ENCODE assay signal across 20 cellular contexts in genomic region chr20:22814475-22815205, GRCh38.
DNase-seq lines count a peak whose midpoint lies in the region; ATAC-seq and TF ChIP-seq lines count a peak whose summit lies in the region.
"Had no signal": no experiment of that assay in that cellular context is flagged by ENCODE, and none has a peak within 500 bp of the region (broad histone marks: within the 10 kb centered on the region; RNA-seq: fewer than 3 reads in every experiment).

No MANE protein-coding gene starts in this region.

- no peak overlapping the region for H2BK5ac ChIP-seq in mesenchymal stem cell (ENCODE audit: low read depth, low read length, poor library complexity, severe bottlenecking)

- H2BK12ac ChIP-seq in mesenchymal stem cell (ENCODE audit: low read length in 2 of 2): no peak overlapping the region

- peak overlapping the region; percentile 53 for H3K27ac Mint-ChIP-seq in T-helper 17 cell
- H3K27ac Mint-ChIP-seq: B cell, H9 had no signal

- H3K27me3 Mint-ChIP-seq in T-helper 17 cell: peaks cover 6% of the 10 kb centered on the region
- H3K27me3 Mint-ChIP-seq: B cell had no signal

- H3K4me3 Mint-ChIP-seq in T-helper 17 cell: peak overlapping the region; percentile 46
- H3K4me3 Mint-ChIP-seq: B cell, H9 had no signal

- ATAC-seq in T-helper 17 cell (no peak), GM18867 (IDR thresholded peaks at IDR 0.05; ENCODE audit: unreplicated experiment) (no peak)

- no peaks in the 10 kb centered on the region for H3K36me3 Mint-ChIP-seq in T-helper 17 cell (ENCODE audit: low read depth)

- H3K9me3 ChIP-seq in T-helper 17 cell (ENCODE audit: control insufficient read depth, low read length, poor library complexity, severe bottlenecking) (no peaks in the 10 kb centered on the region), mesenchymal stem cell (ENCODE audit: control insufficient read depth, low read length) (no peaks in the 10 kb centered on the region), left ventricle myocardium inferior (replicated peaks) (no peaks in the 10 kb centered on the region)
- H3K9me3 ChIP-seq: MG63, Peyer's patch had no signal

- H3K27me3 ChIP-seq in mesenchymal stem cell (ENCODE audit: control insufficient read depth in 1 of 2, insufficient read depth in 1 of 2, low read length in 2 of 2) (peaks cover 0 to 32% of the 10 kb centered on the region in 2 experiments), left ventricle myocardium inferior (ENCODE audit: low read depth) (no peaks in the 10 kb centered on the region)
- H3K27me3 ChIP-seq: MG63, Peyer's patch had no signal

- 70% methylated on average over 8 of the region's 9 CpGs for WGBS in mesenchymal stem cell

- no peaks in the 10 kb centered on the region for H3K4me1 Mint-ChIP-seq in T-helper 17 cell
- H3K4me1 Mint-ChIP-seq: B cell had no signal

- no peak overlapping the region for H3K9ac ChIP-seq in mesenchymal stem cell (ENCODE audit: low read length)

- H3K4me1 ChIP-seq in mesenchymal stem cell (ENCODE audit: control insufficient read depth, insufficient read depth, low read depth, low read length) (peaks cover 1% of the 10 kb centered on the region), left ventricle myocardium inferior (peaks cover 16% of the 10 kb centered on the region)
- H3K4me1 ChIP-seq: Peyer's patch had no signal

- H3K4me2 ChIP-seq in mesenchymal stem cell (ENCODE audit: low read length, poor library complexity, severe bottlenecking): no peak overlapping the region

- no peak overlapping the region for H3K23ac ChIP-seq in mesenchymal stem cell (ENCODE audit: low read length in 2 of 2)

- H2AFZ ChIP-seq in mesenchymal stem cell (ENCODE audit: low read depth, low read length): no peak overlapping the region

- H3K4me3 ChIP-seq in mesenchymal stem cell (ENCODE audit: insufficient read depth in 1 of 2, low read depth in 1 of 2, low read length in 2 of 2): no peak overlapping the region
- H3K4me3 ChIP-seq in left ventricle myocardium inferior: no peak overlapping the region
- H3K4me3 ChIP-seq: MG63, Peyer's patch had no signal

- H3K27ac ChIP-seq in mesenchymal stem cell (ENCODE audit: low read length, poor library complexity, severe bottlenecking): no peak overlapping the region
- H3K27ac ChIP-seq in left ventricle myocardium inferior (replicated peaks): no peak overlapping the region
- H3K27ac ChIP-seq: HL-60, Peyer's patch had no signal

- no peak overlapping the region for H4K8ac ChIP-seq in mesenchymal stem cell (ENCODE audit: low read length)

- H3K79me1 ChIP-seq in mesenchymal stem cell (replicated peaks; ENCODE audit: low read length, poor library complexity, severe bottlenecking): no peaks in the 10 kb centered on the region

- H2BK15ac ChIP-seq in mesenchymal stem cell (ENCODE audit: low read depth, poor library complexity, severe bottlenecking): no peak overlapping the region

- no peak for TF ChIP-seq CTCF in left ventricle myocardium inferior (IDR thresholded peaks at IDR 0.05; ENCODE audit: borderline replicate concordance)

- H3K18ac ChIP-seq in mesenchymal stem cell (ENCODE audit: low read depth in 1 of 2, low read length in 2 of 2): no peak overlapping the region

- DNase-seq in NCI-H2196 (lab: John Stamatoyannopoulos, UW; ENCODE audit: unreplicated experiment) (peak; percentile 47), NCI-H2196 treated with DMSO at 0.1 percent for 48 hours (lab: John Stamatoyannopoulos, UW; ENCODE audit: unreplicated experiment) (no peak), T-helper 17 cell (no peak), mesenchymal stem cell (peak; percentile 33), ureter (ENCODE audit: low spot score) (peak; percentile 10), left ventricle myocardium inferior (no peak), NCI-H1092 (lab: John Stamatoyannopoulos, UW) (no peak)
- DNase-seq: 8988T, DMS153, GF-D8, H9, Kasumi-1, MG63, NCI-H1092 treated with DMSO at 0.1 percent for 48 hours, NCI-H446, NCI-H526 treated with DMSO at 0.1 percent for 48 hours, Peyer's patch had no signal

- no peak overlapping the region for H3K4ac ChIP-seq in mesenchymal stem cell (ENCODE audit: low read depth in 1 of 2, low read length in 2 of 2)

- no peaks in the 10 kb centered on the region for H3K36me3 ChIP-seq in mesenchymal stem cell (ENCODE audit: control insufficient read depth in 1 of 2, insufficient read depth in 2 of 2, low read depth in 1 of 2, low read length in 2 of 2)
- H3K36me3 ChIP-seq in left ventricle myocardium inferior: no peaks in the 10 kb centered on the region
- H3K36me3 ChIP-seq: MG63, Peyer's patch had no signal

- no peak overlapping the region for H2AK5ac ChIP-seq in mesenchymal stem cell (ENCODE audit: low read length, severe bottlenecking)

- no peak overlapping the region for H4K91ac ChIP-seq in mesenchymal stem cell (ENCODE audit: low read length)

- H2BK120ac ChIP-seq in mesenchymal stem cell (ENCODE audit: low read depth, low read length): no peak overlapping the region

- H3K14ac ChIP-seq in mesenchymal stem cell (ENCODE audit: low read length in 2 of 2): no peak overlapping the region

- intact Hi-C loops in left ventricle myocardium inferior (cut with micrococcal nuclease): no loop called here

Comparison
In these comparisons a context has a peak if more than half of its experiments do, and no peak if none do; other contexts are left out.
1. DNase-seq: peak in NCI-H2196 (single experiment), mesenchymal stem cell (single experiment) and ureter (single experiment); none in NCI-H2196 treated with DMSO at 0.1 percent for 48 hours (single experiment), T-helper 17 cell (0 of 3), left ventricle myocardium inferior (single experiment) and NCI-H1092 (single experiment).